ENCODE assay signal across 1 cellular context in genomic region chr17:60676758-60677307, GRCh38.
TF ChIP-seq lines count a peak whose summit lies in the region.

No MANE protein-coding gene starts in this region.

TF ChIP-seq in K562, 482 proteins besides CTCF, POLR2A, EP300 and RAD21 (continued from another document):
- TF ChIP-seq PRDM10 (IDR thresholded peaks at IDR 0.05; ENCODE audit: partially characterized antibody) (no peak), RUNX1 (IDR thresholded peaks at IDR 0.05; ENCODE audit: low read depth) (no peak), ZNF586 (CRISPR knock-in tag; conservative IDR thresholded peaks at IDR 0.05) (no peak), ILF3 (IDR thresholded peaks at IDR 0.05; ENCODE audit: borderline replicate concordance) (no peak), ZNF395 (CRISPR knock-in tag; IDR thresholded peaks at IDR 0.05) (peak; percentile 52; the same call in 1 of the 2 replicates), ZNF830 (CRISPR knock-in tag; IDR thresholded peaks at IDR 0.05) (no peak), HMGXB4 (CRISPR knock-in tag; IDR thresholded peaks at IDR 0.05) (no peak), MAZ (CRISPR knock-in tag; conservative IDR thresholded peaks at IDR 0.05 in 1 of 2, IDR thresholded peaks at IDR 0.05 in 1 of 2) (peak in 1 of 2 experiments; percentile 14; a peak in 1 of 4 replicates), HNRNPK (IDR thresholded peaks at IDR 0.05; ENCODE audit: low read depth, low read length, poor library complexity, severe bottlenecking) (no peak), XRCC4 (IDR thresholded peaks at IDR 0.05; ENCODE audit: extremely low read depth, insufficient read depth, insufficient read length) (no peak), PPARD (CRISPR knock-in tag; IDR thresholded peaks at IDR 0.05) (no peak), TRIM28 (IDR thresholded peaks at IDR 0.05) (no peak), ZC3H11A (IDR thresholded peaks at IDR 0.05; ENCODE audit: low read depth, low read length) (no peak), ATF3 (IDR thresholded peaks at IDR 0.05) (no peak), ATF3 (CRISPR knock-in tag; conservative IDR thresholded peaks at IDR 0.05) (0 out of 2 replicates have a peak, but pooled peaks have one; percentile 8), BRCA1 (IDR thresholded peaks at IDR 0.05) (no peak), BRCA1 (CRISPR knock-in tag; IDR thresholded peaks at IDR 0.05) (no peak), PHF20 (IDR thresholded peaks at IDR 0.05; ENCODE audit: partially characterized antibody) (peak; percentile 40), PHF8 (IDR thresholded peaks at IDR 0.05; ENCODE audit: borderline replicate concordance, low read length) (peak; percentile 46), ZNF696 (CRISPR knock-in tag; conservative IDR thresholded peaks at IDR 0.05) (no peak), ZNF140 (CRISPR knock-in tag; IDR thresholded peaks at IDR 0.05) (no peak)
